Comparison of ENCODE assay signal across 8 cellular contexts in genomic region chr20:59754551-59754950, GRCh38.
"Had no signal": no experiment of that assay in that cellular context is flagged by ENCODE, and none has a peak within 500 bp of the region (broad histone marks: within the 10 kb centered on the region; RNA-seq: fewer than 3 reads in every experiment).

No MANE protein-coding gene starts in this region.

- DNase-seq: GM23248, GOT3, H7, HFFc6, KBM-7 had no signal

- H3K36me3 ChIP-seq: HAP-1 had no signal

- H3K9me3 Mint-ChIP-seq: IgD-negative memory B cell had no signal

- H3K27ac Mint-ChIP-seq: HFFc6, IgD-negative memory B cell had no signal

- H3K27ac ChIP-seq: GM23248, HL-60 had no signal

- H3K9ac ChIP-seq: GM23248 had no signal

- H3K4me1 ChIP-seq: HAP-1 had no signal

- H3K9me3 ChIP-seq: HAP-1 had no signal

- H3K36me3 Mint-ChIP-seq: IgD-negative memory B cell had no signal

- H3K4me3 Mint-ChIP-seq: HFFc6 had no signal

- H2AFZ ChIP-seq: GM23248 had no signal

- H3K4me3 ChIP-seq: GM23248, HAP-1 had no signal
